ENCODE assay signal across 1 cellular context in genomic region chr2:234307322-234307961, GRCh38.
TF ChIP-seq lines count a peak whose summit lies in the region.

No MANE protein-coding gene starts in this region.

TF ChIP-seq in IMR-90, 13 proteins besides CTCF, POLR2A, EP300 and RAD21:
- TF ChIP-seq CEBPB (IDR thresholded peaks at IDR 0.05; ENCODE audit: low read depth, low read length) (no peak), FOS (IDR thresholded peaks at IDR 0.05; ENCODE audit: low read depth, low read length) (no peak), RCOR1 (IDR thresholded peaks at IDR 0.05; ENCODE audit: insufficient replicate concordance, low read length) (no peak), RFX5 (IDR thresholded peaks at IDR 0.05; ENCODE audit: low read depth, low read length) (no peak), BHLHE40 (IDR thresholded peaks at IDR 0.05; ENCODE audit: low read depth, low read length) (no peak), SMC3 (IDR thresholded peaks at IDR 0.05; ENCODE audit: low read depth, low read length) (no peak), MAZ (IDR thresholded peaks at IDR 0.05; ENCODE audit: borderline replicate concordance, low read depth, low read length) (no peak), MAFK (IDR thresholded peaks at IDR 0.05; ENCODE audit: low read depth, low read length) (no peak), CHD1 (IDR thresholded peaks at IDR 0.05; ENCODE audit: low read depth, low read length) (no peak), USF2 (IDR thresholded peaks at IDR 0.05; ENCODE audit: low read depth, low read length) (no peak), MXI1 (IDR thresholded peaks at IDR 0.05; ENCODE audit: borderline replicate concordance, low read depth, low read length) (no peak)
